ENCODE assay signal across 1 cellular context in genomic region chr4:88166608-88167007, GRCh38.
TF ChIP-seq lines count a peak whose summit lies in the region.

No MANE protein-coding gene starts in this region.

TF ChIP-seq in IMR-90, 13 proteins besides CTCF, POLR2A, EP300 and RAD21 (continued from another document):
- TF ChIP-seq FOS (IDR thresholded peaks at IDR 0.05; ENCODE audit: low read depth, low read length) (no peak), BHLHE40 (IDR thresholded peaks at IDR 0.05; ENCODE audit: low read depth, low read length) (no peak), MAZ (IDR thresholded peaks at IDR 0.05; ENCODE audit: borderline replicate concordance, low read depth, low read length) (no peak)
- TF ChIP-seq, protein P1, sequence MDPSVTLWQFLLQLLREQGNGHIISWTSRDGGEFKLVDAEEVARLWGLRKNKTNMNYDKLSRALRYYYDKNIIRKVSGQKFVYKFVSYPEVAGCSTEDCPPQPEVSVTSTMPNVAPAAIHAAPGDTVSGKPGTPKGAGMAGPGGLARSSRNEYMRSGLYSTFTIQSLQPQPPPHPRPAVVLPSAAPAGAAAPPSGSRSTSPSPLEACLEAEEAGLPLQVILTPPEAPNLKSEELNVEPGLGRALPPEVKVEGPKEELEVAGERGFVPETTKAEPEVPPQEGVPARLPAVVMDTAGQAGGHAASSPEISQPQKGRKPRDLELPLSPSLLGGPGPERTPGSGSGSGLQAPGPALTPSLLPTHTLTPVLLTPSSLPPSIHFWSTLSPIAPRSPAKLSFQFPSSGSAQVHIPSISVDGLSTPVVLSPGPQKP (IDR thresholded peaks at IDR 0.05; ENCODE audit: borderline replicate concordance, low read depth, low read length): no peak
